9 cellular contexts compared by ENCODE assay signal in genomic region chr1:23184203-23184602, GRCh38. TPM values are rescaled to one million over a fixed set of nuclear protein-coding genes. Genes with fewer than 3 reads are reported as not detected.
DNase-seq lines count a peak whose midpoint lies in the region; ATAC-seq and TF ChIP-seq lines count a peak whose summit lies in the region.
"Had no signal": no experiment of that assay in that cellular context is flagged by ENCODE, and none has a peak within 500 bp of the region (broad histone marks: within the 10 kb centered on the region; RNA-seq: fewer than 3 reads in every experiment).

No MANE protein-coding gene starts in this region.

- peak overlapping the region; percentile 53 for H3K4me3 Mint-ChIP-seq in T-helper 1 cell treated with Interleukin-12 subunit alpha and Interleukin-12 subunit beta and Interleukin-4 antibody, amounts not matched to agents 30 μg/mL and 1 μg/mL, for 36 hours

- 29% methylated on average over 1 of the region's 2 CpGs for WGBS in esophagus muscularis mucosa

- no peak overlapping the region for H3K9ac ChIP-seq in skeletal muscle tissue (ENCODE audit: low read depth in 1 of 3, low read length in 3 of 3)

- no peak for TF ChIP-seq POLR2A in esophagus muscularis mucosa (IDR thresholded peaks at IDR 0.05; ENCODE audit: low read depth)

- no peaks in the 10 kb centered on the region for H3K9me3 ChIP-seq in esophagus muscularis mucosa
- H3K9me3 ChIP-seq in skeletal muscle tissue (ENCODE audit: control insufficient read depth in 3 of 3, low read length in 3 of 3): no peaks in the 10 kb centered on the region

- peaks cover 6 to 8% (median 8%) of the 10 kb centered on the region in 4 donors for H3K4me1 ChIP-seq in esophagus muscularis mucosa
- H3K4me1 ChIP-seq in skeletal muscle tissue (ENCODE audit: control insufficient read depth in 3 of 3, insufficient read depth in 3 of 3, low read length in 3 of 3): peaks cover 0 to 5% (median 3%) of the 10 kb centered on the region in 3 donors

- no peaks in the 10 kb centered on the region for H3K36me3 Mint-ChIP-seq in T-helper 1 cell treated with Interleukin-12 subunit alpha and Interleukin-12 subunit beta and Interleukin-4 antibody, amounts not matched to agents 30 μg/mL and 1 μg/mL, for 36 hours (ENCODE audit: low read depth)

- no peak for TF ChIP-seq EP300 in esophagus muscularis mucosa (IDR thresholded peaks at IDR 0.05)

- H3K27me3 Mint-ChIP-seq in T-helper 1 cell treated with Interleukin-12 subunit alpha and Interleukin-12 subunit beta and Interleukin-4 antibody, amounts not matched to agents 30 μg/mL and 1 μg/mL, for 36 hours (ENCODE audit: low read depth): peaks cover 4% of the 10 kb centered on the region

- H3K27ac ChIP-seq in esophagus muscularis mucosa (replicated peaks in 1 of 4): no peak overlapping the region
- H3K27ac ChIP-seq in skeletal muscle tissue (ENCODE audit: low read depth, low read length): no peak overlapping the region

- DNase-seq in T-helper 1 cell (no peak), esophagus muscularis mucosa (ENCODE audit: extremely low spot score) (no peak), iPS-NIHi11 (ENCODE audit: low spot score) (no peak), mucosa of gallbladder (ENCODE audit: low spot score) (no peak)
- DNase-seq: NCI-H510A had no signal

- intact Hi-C loops in esophagus muscularis mucosa (cut with DNase I): loop anchor here (1.0 kb wide), 1 partner anchor 86 kb away; no protein-coding TSS in a partner anchor

- H3K36me3 ChIP-seq in esophagus muscularis mucosa (no peaks in the 10 kb centered on the region), skeletal muscle tissue (ENCODE audit: control insufficient read depth in 3 of 3, insufficient read depth in 3 of 3, low read length in 3 of 3) (no peaks in the 10 kb centered on the region)

- H3K27me3 ChIP-seq in esophagus muscularis mucosa (no peaks in the 10 kb centered on the region), skeletal muscle tissue (ENCODE audit: control insufficient read depth in 3 of 3, insufficient read depth in 3 of 3, low read length in 3 of 3) (no peaks in the 10 kb centered on the region)

- TF ChIP-seq CTCF in esophagus muscularis mucosa (IDR thresholded peaks at IDR 0.05): no peak

- ATAC-seq in SK-N-SH treated with all-trans-retinoic acid at 6 μM for 48 hours: peak; percentile 23; the same call in 2 of the 3 replicates
- ATAC-seq in HG02981 (IDR thresholded peaks at IDR 0.05; ENCODE audit: unreplicated experiment): no peak

- no peak overlapping the region for H3K27ac Mint-ChIP-seq in T-helper 1 cell treated with Interleukin-12 subunit alpha and Interleukin-12 subunit beta and Interleukin-4 antibody, amounts not matched to agents 30 μg/mL and 1 μg/mL, for 36 hours

- H3K4me1 Mint-ChIP-seq in T-helper 1 cell treated with Interleukin-12 subunit alpha and Interleukin-12 subunit beta and Interleukin-4 antibody, amounts not matched to agents 30 μg/mL and 1 μg/mL, for 36 hours (ENCODE audit: low read depth): peaks cover 11% of the 10 kb centered on the region

- H3K4me3 ChIP-seq in esophagus muscularis mucosa (peak overlapping the region; percentile 39 to 56 (median 44)), skeletal muscle tissue (ENCODE audit: low read length in 3 of 3) (peak overlapping the region in 2 of 3 donors; percentile 67 to 71)

- H3K9me3 Mint-ChIP-seq in T-helper 1 cell treated with Interleukin-12 subunit alpha and Interleukin-12 subunit beta and Interleukin-4 antibody, amounts not matched to agents 30 μg/mL and 1 μg/mL, for 36 hours: no peaks in the 10 kb centered on the region

TF ChIP-seq in SK-N-SH treated with all-trans-retinoic acid at 6 μM for 48 hours, 23 proteins besides CTCF, POLR2A, EP300 and RAD21:
- TF ChIP-seq CSDC2 (CRISPR knock-in tag; IDR thresholded peaks at IDR 0.05) (no peak), ZNF565 (CRISPR knock-in tag; conservative IDR thresholded peaks at IDR 0.05; ENCODE audit: low read depth) (no peak), ZNF70 (CRISPR knock-in tag; IDR thresholded peaks at IDR 0.05) (no peak), PATZ1 (CRISPR knock-in tag; IDR thresholded peaks at IDR 0.05; ENCODE audit: borderline replicate concordance) (no peak), OSR1 (CRISPR knock-in tag; IDR thresholded peaks at IDR 0.05) (no peak), ZFP30 (CRISPR knock-in tag; IDR thresholded peaks at IDR 0.05) (no peak), ZNF8 (CRISPR knock-in tag; IDR thresholded peaks at IDR 0.05) (no peak), POU6F1 (CRISPR knock-in tag; IDR thresholded peaks at IDR 0.05; ENCODE audit: borderline replicate concordance, low read depth) (no peak), GLIS3 (CRISPR knock-in tag; IDR thresholded peaks at IDR 0.05) (no peak), TSHZ2 (CRISPR knock-in tag; IDR thresholded peaks at IDR 0.05) (no peak), ISL1 (CRISPR knock-in tag; IDR thresholded peaks at IDR 0.05) (no peak)

RNA-seq across cellular contexts. Expression of gene LUZP1, which starts 15.5 kb away (rescaled TPM):
- 10 to 100 TPM; 23.4 to 34.4 (median 27.3) TPM for total RNA-seq in esophagus muscularis mucosa
- total RNA-seq in skeletal muscle tissue: 9.9 TPM
- 40.8 TPM for total RNA-seq in mucosa of gallbladder

RNA-seq across cellular contexts. Expression of gene HTR1D, which starts 33.1 kb away (rescaled TPM):
- not detected for total RNA-seq in esophagus muscularis mucosa
- total RNA-seq in skeletal muscle tissue: not detected
- total RNA-seq in mucosa of gallbladder: 7.0 TPM
